2 cellular contexts compared by ENCODE assay signal in the genomic region with DNA sequence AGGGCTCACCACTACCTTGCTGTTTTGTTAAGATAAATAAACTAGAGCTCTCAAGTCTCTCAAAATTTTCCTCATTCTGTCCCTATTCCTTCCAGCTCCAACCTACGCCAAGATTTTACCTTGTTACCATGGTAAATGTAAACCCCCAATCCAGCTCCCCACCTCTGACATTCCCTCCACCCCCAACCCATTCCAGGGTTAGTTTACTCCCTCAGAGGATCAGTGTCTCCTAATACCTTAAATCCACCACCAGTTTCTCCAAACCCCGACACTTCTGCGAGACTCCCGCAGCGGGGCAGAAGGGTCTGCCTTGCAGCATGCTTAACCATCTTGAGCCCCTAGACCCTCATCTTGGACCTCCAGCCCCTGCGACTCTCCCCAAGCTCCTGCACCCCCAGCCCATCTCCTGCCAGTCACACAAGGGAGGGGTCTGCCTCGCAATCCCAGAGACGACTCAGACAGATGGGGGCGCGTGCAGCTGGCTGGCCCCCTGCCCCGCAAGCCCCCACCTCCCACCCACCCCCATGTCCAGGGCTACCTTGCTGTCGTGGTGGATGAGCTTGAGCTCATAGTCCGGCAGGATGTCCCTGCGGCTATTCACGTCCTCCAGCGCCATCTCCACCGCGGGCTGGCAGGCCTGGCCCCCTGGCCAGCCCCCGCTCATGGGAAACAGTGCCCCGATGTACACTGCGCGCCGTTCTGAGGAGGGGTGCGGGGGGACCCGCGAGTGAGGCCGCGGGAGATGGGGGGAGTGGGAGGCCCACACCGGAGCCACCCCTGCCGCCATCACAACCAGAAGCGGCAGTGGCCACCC.
TF ChIP-seq lines count a peak whose summit lies in the region.

No MANE protein-coding gene starts in this region.

TF ChIP-seq in liver, 16 proteins besides CTCF, POLR2A, EP300 and RAD21:
- TF ChIP-seq, protein P1, sequence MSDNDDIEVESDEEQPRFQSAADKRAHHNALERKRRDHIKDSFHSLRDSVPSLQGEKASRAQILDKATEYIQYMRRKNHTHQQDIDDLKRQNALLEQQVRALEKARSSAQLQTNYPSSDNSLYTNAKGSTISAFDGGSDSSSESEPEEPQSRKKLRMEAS (IDR thresholded peaks at IDR 0.05) = no peak
- TF ChIP-seq RXRA (IDR thresholded peaks at IDR 0.05) (no peak), JUND (IDR thresholded peaks at IDR 0.05) (no peak)
- TF ChIP-seq, protein P2, sequence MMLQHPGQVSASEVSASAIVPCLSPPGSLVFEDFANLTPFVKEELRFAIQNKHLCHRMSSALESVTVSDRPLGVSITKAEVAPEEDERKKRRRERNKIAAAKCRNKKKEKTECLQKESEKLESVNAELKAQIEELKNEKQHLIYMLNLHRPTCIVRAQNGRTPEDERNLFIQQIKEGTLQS (IDR thresholded peaks at IDR 0.05) = no peak

TF ChIP-seq in HepG2, 621 proteins besides CTCF, POLR2A, EP300 and RAD21:
- TF ChIP-seq ATF7 (IDR thresholded peaks at IDR 0.05) (no peak), ATF7 (CRISPR knock-in tag; IDR thresholded peaks at IDR 0.05) (no peak), IKZF1 (IDR thresholded peaks at IDR 0.05) (no peak), ZBTB20 (CRISPR knock-in tag; IDR thresholded peaks at IDR 0.05; ENCODE audit: borderline replicate concordance, low read depth) (no peak), RORA (CRISPR knock-in tag; IDR thresholded peaks at IDR 0.05) (no peak), CHD4 (IDR thresholded peaks at IDR 0.05; ENCODE audit: borderline replicate concordance, low read length) (no peak), CHCHD3 (CRISPR knock-in tag; IDR thresholded peaks at IDR 0.05) (no peak), RAD51 (IDR thresholded peaks at IDR 0.05; ENCODE audit: borderline replicate concordance) (no peak)
- TF ChIP-seq, protein P3, sequence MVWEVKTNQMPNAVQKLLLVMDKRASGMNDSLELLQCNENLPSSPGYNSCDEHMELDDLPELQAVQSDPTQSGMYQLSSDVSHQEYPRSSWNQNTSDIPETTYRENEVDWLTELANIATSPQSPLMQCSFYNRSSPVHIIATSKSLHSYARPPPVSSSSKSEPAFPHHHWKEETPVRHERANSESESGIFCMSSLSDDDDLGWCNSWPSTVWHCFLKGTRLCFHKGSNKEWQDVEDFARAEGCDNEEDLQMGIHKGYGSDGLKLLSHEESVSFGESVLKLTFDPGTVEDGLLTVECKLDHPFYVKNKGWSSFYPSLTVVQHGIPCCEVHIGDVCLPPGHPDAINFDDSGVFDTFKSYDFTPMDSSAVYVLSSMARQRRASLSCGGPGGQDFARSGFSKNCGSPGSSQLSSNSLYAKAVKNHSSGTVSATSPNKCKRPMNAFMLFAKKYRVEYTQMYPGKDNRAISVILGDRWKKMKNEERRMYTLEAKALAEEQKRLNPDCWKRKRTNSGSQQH (CRISPR knock-in tag; IDR thresholded peaks at IDR 0.05; ENCODE audit: low read depth) = no peak
- TF ChIP-seq, protein P4, sequence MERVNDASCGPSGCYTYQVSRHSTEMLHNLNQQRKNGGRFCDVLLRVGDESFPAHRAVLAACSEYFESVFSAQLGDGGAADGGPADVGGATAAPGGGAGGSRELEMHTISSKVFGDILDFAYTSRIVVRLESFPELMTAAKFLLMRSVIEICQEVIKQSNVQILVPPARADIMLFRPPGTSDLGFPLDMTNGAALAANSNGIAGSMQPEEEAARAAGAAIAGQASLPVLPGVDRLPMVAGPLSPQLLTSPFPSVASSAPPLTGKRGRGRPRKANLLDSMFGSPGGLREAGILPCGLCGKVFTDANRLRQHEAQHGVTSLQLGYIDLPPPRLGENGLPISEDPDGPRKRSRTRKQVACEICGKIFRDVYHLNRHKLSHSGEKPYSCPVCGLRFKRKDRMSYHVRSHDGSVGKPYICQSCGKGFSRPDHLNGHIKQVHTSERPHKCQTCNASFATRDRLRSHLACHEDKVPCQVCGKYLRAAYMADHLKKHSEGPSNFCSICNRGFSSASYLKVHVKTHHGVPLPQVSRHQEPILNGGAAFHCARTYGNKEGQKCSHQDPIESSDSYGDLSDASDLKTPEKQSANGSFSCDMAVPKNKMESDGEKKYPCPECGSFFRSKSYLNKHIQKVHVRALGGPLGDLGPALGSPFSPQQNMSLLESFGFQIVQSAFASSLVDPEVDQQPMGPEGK (CRISPR knock-in tag; IDR thresholded peaks at IDR 0.05) = no peak
- TF ChIP-seq, protein P5, sequence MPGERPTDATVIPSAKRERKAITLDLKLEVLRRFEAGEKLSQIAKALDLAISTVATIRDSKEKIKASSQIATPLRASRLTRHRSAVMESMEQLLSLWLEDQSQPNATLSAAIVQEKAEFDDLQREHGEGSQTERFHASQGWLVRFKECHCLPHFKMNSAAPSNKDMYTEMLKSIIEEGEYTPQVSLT (CRISPR knock-in tag; IDR thresholded peaks at IDR 0.05; ENCODE audit: borderline replicate concordance, low read depth) = no peak
